ENCODE assay signal across 8 cellular contexts in the genomic region with DNA sequence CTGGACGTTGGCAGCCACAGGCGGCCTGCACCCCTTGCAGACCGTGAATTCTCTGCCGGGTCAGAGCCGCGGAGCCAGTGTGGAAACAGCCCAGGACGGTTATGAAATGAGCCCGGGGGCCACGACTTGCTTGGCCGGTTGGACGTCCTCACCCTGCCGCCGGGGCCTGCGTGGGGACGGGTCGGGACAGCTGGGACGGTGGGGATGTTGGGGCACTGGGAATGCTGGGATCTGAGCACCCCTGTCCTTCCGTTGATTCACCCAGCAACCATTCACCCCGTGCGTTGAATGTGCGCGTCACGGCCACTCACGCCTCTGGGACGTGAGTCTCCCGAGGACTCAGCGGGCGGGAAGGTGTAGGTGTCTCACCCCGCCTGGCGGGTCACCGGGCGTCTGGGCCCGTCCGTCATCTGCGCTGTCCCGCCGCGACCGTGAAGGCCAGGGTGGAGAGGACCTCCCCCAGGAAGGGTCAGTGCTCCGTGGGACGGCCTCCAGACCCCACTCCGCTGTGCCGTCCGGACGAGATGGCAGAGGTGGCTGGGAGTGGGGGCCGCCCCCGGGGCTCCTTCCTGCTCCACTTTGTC. TPM values are rescaled to one million over a fixed set of nuclear protein-coding genes. Genes with fewer than 3 reads are reported as not detected.
A peak's percentile ranks its signal among the peaks of the same experiment; 100 is the strongest.
DNase-seq lines count a peak whose midpoint lies in the region; ATAC-seq, FAIRE-seq and TF ChIP-seq lines count a peak whose summit lies in the region.

No MANE protein-coding gene starts in this region.

- H3F3A ChIP-seq in PC-3 (ENCODE audit: low read length, unreplicated experiment): no peaks in the 10 kb centered on the region

- peaks cover 3% of the 10 kb centered on the region for H3K79me1 ChIP-seq in mesenchymal stem cell (replicated peaks; ENCODE audit: low read length, poor library complexity, severe bottlenecking)

- H2BK120ac ChIP-seq in mesenchymal stem cell (ENCODE audit: low read depth, low read length): no peak overlapping the region

- no peak overlapping the region for H3K27ac Mint-ChIP-seq in CD8-positive, alpha-beta T cell

- H3K18ac ChIP-seq in mesenchymal stem cell (ENCODE audit: low read depth in 1 of 2, low read length in 2 of 2): peak overlapping the region; percentile 95

- peak overlapping the region in 1 of 2 experiments; percentile 87 for H3K14ac ChIP-seq in mesenchymal stem cell (ENCODE audit: low read length in 2 of 2)

- no peak overlapping the region for H2BK5ac ChIP-seq in mesenchymal stem cell (ENCODE audit: low read depth, low read length, poor library complexity, severe bottlenecking)

- peak overlapping the region; percentile 1 to 8 for H3K4ac ChIP-seq in mesenchymal stem cell (ENCODE audit: low read depth in 1 of 2, low read length in 2 of 2)

- TF ChIP-seq CTCF in CD8-positive, alpha-beta T cell (IDR thresholded peaks at IDR 0.05): no peak
- TF ChIP-seq CTCF in PC-3 (conservative IDR thresholded peaks at IDR 0.05; ENCODE audit: low read depth, low read length) (no peak), upper lobe of right lung (IDR thresholded peaks at IDR 0.05) (no peak)

- H4K91ac ChIP-seq in mesenchymal stem cell (ENCODE audit: low read length): peak overlapping the region; percentile 82

- peak overlapping the region; percentile 65 for H3K4me3 ChIP-seq in CD8-positive, alpha-beta T cell (ENCODE audit: low read depth, low read length)
- peak overlapping the region; percentile 92 for H3K4me3 ChIP-seq in PC-3 (ENCODE audit: low read length)
- H3K4me3 ChIP-seq in mesenchymal stem cell (ENCODE audit: insufficient read depth in 1 of 2, low read depth in 1 of 2, low read length in 2 of 2): peak overlapping the region; percentile 58 to 81
- peak overlapping the region; percentile 80 for H3K4me3 ChIP-seq in upper lobe of right lung

- H4K20me1 ChIP-seq in PC-3 (ENCODE audit: low read length): no peaks in the 10 kb centered on the region

- peak; percentile 49 for ATAC-seq in CD8-positive, alpha-beta T cell
- peak; percentile 66 for ATAC-seq in PC-3
- peak; percentile 51 for ATAC-seq in upper lobe of right lung

- no peaks in the 10 kb centered on the region for H3K9me3 Mint-ChIP-seq in CD8-positive, alpha-beta T cell

- H3K36me3 ChIP-seq in CD8-positive, alpha-beta T cell (ENCODE audit: insufficient read depth, low read length): no peaks in the 10 kb centered on the region
- H3K36me3 ChIP-seq in PC-3 (ENCODE audit: low read depth, low read length) (no peaks in the 10 kb centered on the region), mesenchymal stem cell (ENCODE audit: control insufficient read depth in 1 of 2, insufficient read depth in 2 of 2, low read depth in 1 of 2, low read length in 2 of 2) (no peaks in the 10 kb centered on the region), upper lobe of right lung (no peaks in the 10 kb centered on the region)

- H3K9ac ChIP-seq in PC-3 (ENCODE audit: low read length): peak overlapping the region; percentile 76
- H3K9ac ChIP-seq in mesenchymal stem cell (ENCODE audit: low read length): peak overlapping the region; percentile 83

- H2AK5ac ChIP-seq in mesenchymal stem cell (ENCODE audit: low read length, severe bottlenecking): no peak overlapping the region

- 5% methylated on average over 36 of the region's 47 CpGs for WGBS in mesenchymal stem cell

- DNase-seq in CD8-positive, alpha-beta T cell: peak in 1 of 7 experiments; percentile 55
- DNase-seq in H54 (ENCODE audit: insufficient read length, low spot score) (peak; percentile 30), PC-3 (peak; percentile 65), dermis blood vessel endothelial cell (peak; percentile 43), mesenchymal stem cell (peak; percentile 80), upper lobe of right lung (peak; percentile 82), SHP77 treated with DMSO at 0.1 percent for 48 hours (lab: John Stamatoyannopoulos, UW) (no peak), ecto neural progenitor cell (ENCODE audit: low spot score) (no peak)

- H2BK12ac ChIP-seq in mesenchymal stem cell (ENCODE audit: low read length in 2 of 2): peak overlapping the region in 1 of 2 experiments; percentile 45

- intact Hi-C loops in CD8-positive, alpha-beta T cell (cut with DNase I, micrococcal nuclease): loop anchor here in 1 of 2 experiments (2.0 kb wide), 1 partner anchor 26 kb away; no protein-coding TSS in a partner anchor
- intact Hi-C loops in PC-3 (cut with micrococcal nuclease): no loop called here
- intact Hi-C loops in upper lobe of right lung (cut with DNase I): no loop called here

- H4K8ac ChIP-seq in mesenchymal stem cell (ENCODE audit: low read length): peak overlapping the region; percentile 52

- CTCF ChIA-PET in CD8-positive, alpha-beta T cell (lab: Charles Lee): no interaction called here
- CTCF ChIA-PET in PC-3 (lab: Charles Lee): no interaction called here

- no peaks in the 10 kb centered on the region for H3K9me3 ChIP-seq in CD8-positive, alpha-beta T cell (ENCODE audit: low read length)
- H3K9me3 ChIP-seq in PC-3 (ENCODE audit: low read length): no peaks in the 10 kb centered on the region
- no peaks in the 10 kb centered on the region for H3K9me3 ChIP-seq in mesenchymal stem cell (ENCODE audit: control insufficient read depth, low read length)
- H3K9me3 ChIP-seq in upper lobe of right lung: no peaks in the 10 kb centered on the region

- peak overlapping the region; percentile 80 for H3K4me3 Mint-ChIP-seq in CD8-positive, alpha-beta T cell

- no peak overlapping the region for H3K27ac ChIP-seq in CD8-positive, alpha-beta T cell (ENCODE audit: low read depth, low read length)
- H3K27ac ChIP-seq in PC-3 (ENCODE audit: low read length) (peak overlapping the region; percentile 46), mesenchymal stem cell (ENCODE audit: low read length, poor library complexity, severe bottlenecking) (no peak overlapping the region), upper lobe of right lung (peak overlapping the region; percentile 71)

- peak overlapping the region; percentile 99 for H3K4me2 ChIP-seq in PC-3 (ENCODE audit: low read length)
- peak overlapping the region; percentile 89 for H3K4me2 ChIP-seq in mesenchymal stem cell (ENCODE audit: low read length, poor library complexity, severe bottlenecking)

- H3K9me2 ChIP-seq in PC-3 (replicated peaks; ENCODE audit: low read length): no peaks in the 10 kb centered on the region

- H3K27me3 ChIP-seq in CD8-positive, alpha-beta T cell (ENCODE audit: insufficient read depth, low read length): no peaks in the 10 kb centered on the region
- no peaks in the 10 kb centered on the region for H3K27me3 ChIP-seq in PC-3 (ENCODE audit: low read length)
- peaks cover 0 to 5% of the 10 kb centered on the region in 2 experiments for H3K27me3 ChIP-seq in mesenchymal stem cell (ENCODE audit: control insufficient read depth in 1 of 2, insufficient read depth in 1 of 2, low read length in 2 of 2)
- H3K27me3 ChIP-seq in upper lobe of right lung: no peaks in the 10 kb centered on the region

- peaks cover 28% of the 10 kb centered on the region for H3K4me1 ChIP-seq in CD8-positive, alpha-beta T cell (ENCODE audit: insufficient read depth, low read length)
- H3K4me1 ChIP-seq in PC-3 (ENCODE audit: insufficient read depth, low read length): no peaks in the 10 kb centered on the region
- peaks cover 29% of the 10 kb centered on the region for H3K4me1 ChIP-seq in mesenchymal stem cell (ENCODE audit: control insufficient read depth, insufficient read depth, low read depth, low read length)
- peaks cover 15% of the 10 kb centered on the region for H3K4me1 ChIP-seq in upper lobe of right lung

- TSS peak; percentile 98 for BruUV-seq in PC-3 (replicated peaks; lab: Mats Ljungman, UMichigan)

- peak overlapping the region in 1 of 2 experiments; percentile 54 for H3K23ac ChIP-seq in mesenchymal stem cell (ENCODE audit: low read length in 2 of 2)

- H3K27me3 Mint-ChIP-seq in CD8-positive, alpha-beta T cell (ENCODE audit: low read depth): no peaks in the 10 kb centered on the region

- TF ChIP-seq POLR2A in H54 (IDR thresholded peaks at IDR 0.05; ENCODE audit: low read depth, low read length): no peak

- no peaks in the 10 kb centered on the region for H3K36me3 Mint-ChIP-seq in CD8-positive, alpha-beta T cell

- H2AFZ ChIP-seq in PC-3 (ENCODE audit: low read length) (peak overlapping the region; percentile 77), mesenchymal stem cell (ENCODE audit: low read depth, low read length) (peak overlapping the region; percentile 36)

- FAIRE-seq in H54 (lab: Jason Lieb, UNC): no peak

- H3K4me1 Mint-ChIP-seq in CD8-positive, alpha-beta T cell (ENCODE audit: low read depth): peaks cover 20% of the 10 kb centered on the region

- peak overlapping the region; percentile 92 for H2BK15ac ChIP-seq in mesenchymal stem cell (ENCODE audit: low read depth, poor library complexity, severe bottlenecking)

- POLR2A ChIA-PET in CD8-positive, alpha-beta T cell (lab: Charles Lee): no interaction called here
- POLR2A ChIA-PET in PC-3 (lab: Charles Lee; ENCODE audit: unreplicated experiment): no interaction called here

- H3K79me2 ChIP-seq in PC-3 (ENCODE audit: low read length): peaks cover 4% of the 10 kb centered on the region; the same call in 1 of the 2 replicates

RNA-seq across cellular contexts. Expression of a gene that starts 4.5 kb away (rescaled TPM):
- total RNA-seq in CD8-positive, alpha-beta T cell: 10 to 100 TPM; 18.3 to 19.3 TPM
- total RNA-seq in PC-3 (2014; rRNA removed) (25.7 and 31.2 TPM in 2 replicates), dermis blood vessel endothelial cell (5.1 and 15.0 TPM in 2 replicates), upper lobe of right lung (34.4 TPM)
- 15.8 TPM for polyA plus RNA-seq in mesenchymal stem cell (2013, experiment 1 of 2)
- polyA plus RNA-seq in mesenchymal stem cell (2013, experiment 2 of 2): 14.5 TPM

RNA-seq across cellular contexts. Expression of a gene that starts 41.9 kb away (rescaled TPM):
- total RNA-seq in CD8-positive, alpha-beta T cell: 10 to 100 TPM; 62.2 to 62.5 TPM
- 38.8 and 49.0 TPM in 2 replicates for total RNA-seq in PC-3 (2014; rRNA removed)
- total RNA-seq in dermis blood vessel endothelial cell: 31.7 and 49.9 TPM in 2 replicates
- polyA plus RNA-seq in mesenchymal stem cell (2013, experiment 1 of 2): 29.7 TPM
- polyA plus RNA-seq in mesenchymal stem cell (2013, experiment 2 of 2): 29.8 TPM
- total RNA-seq in upper lobe of right lung: 55.1 TPM

Comparison
In these comparisons a context has a peak if more than half of its experiments do, and no peak if none do; other contexts are left out.
1. DNase-seq: peak in H54 (single experiment), PC-3 (single experiment), dermis blood vessel endothelial cell (single experiment), mesenchymal stem cell (single experiment) and upper lobe of right lung (single experiment); none in SHP77 treated with DMSO at 0.1 percent for 48 hours (single experiment) and ecto neural progenitor cell (single experiment).
2. H3K27ac ChIP-seq: peak in PC-3 (single experiment) and upper lobe of right lung (single experiment); none in CD8-positive, alpha-beta T cell (single experiment) and mesenchymal stem cell (single experiment).
3. Peak in every context shown above with its lines, with median percentiles within 50 percentile points of each other: ATAC-seq and H3K4me3 ChIP-seq.